1 cellular context compared by ENCODE assay signal in genomic region chr2:38376683-38377500, GRCh38.
A peak's percentile ranks its signal among the peaks of the same experiment; 100 is the strongest.
TF ChIP-seq lines count a peak whose summit lies in the region.

TSS of gene ATL2 (minus strand) at chr2:38377273. CDS start at chr2:38377260, 13 bp downstream.

TF ChIP-seq in H1, 55 proteins besides CTCF, POLR2A, EP300 and RAD21 (continued from another document):
- TF ChIP-seq TCF12 (IDR thresholded peaks at IDR 0.05; ENCODE audit: low read depth, low read length), result no peak
- no peak for TF ChIP-seq HDAC6 (IDR thresholded peaks at IDR 0.05; ENCODE audit: low read depth, low read length)
- peak; percentile 94 for TF ChIP-seq CREB1 (IDR thresholded peaks at IDR 0.05)
- peak; percentile 92 for TF ChIP-seq POLR2AphosphoS5 (IDR thresholded peaks at IDR 0.05; ENCODE audit: low read depth, low read length)
- peak; percentile 5; the same call in 1 of the 2 replicates for TF ChIP-seq GTF2F1 (IDR thresholded peaks at IDR 0.05; ENCODE audit: borderline replicate concordance, low read depth, low read length)
- no peak for TF ChIP-seq USF2 (IDR thresholded peaks at IDR 0.05; ENCODE audit: low read length)
- TF ChIP-seq GABPA (IDR thresholded peaks at IDR 0.05; ENCODE audit: borderline replicate concordance, insufficient read depth, low read length), result no peak
- peak in 1 of 2 experiments; percentile 89; a peak in 1 of 4 replicates for TF ChIP-seq HDAC2 (IDR thresholded peaks at IDR 0.05; ENCODE audit: borderline replicate concordance in 1 of 2, low read depth in 2 of 2, low read length in 2 of 2)
- TF ChIP-seq NANOG (IDR thresholded peaks at IDR 0.05; ENCODE audit: insufficient read depth, low read depth, low read length, poor library complexity, severe bottlenecking), result peak; percentile 47
- no peak for TF ChIP-seq POU5F1 (IDR thresholded peaks at IDR 0.05; ENCODE audit: low read depth, low read length)
- peak; percentile 96 for TF ChIP-seq FOSL1 (IDR thresholded peaks at IDR 0.05; ENCODE audit: insufficient read depth, low read depth, low read length)
- peak; percentile 97 for TF ChIP-seq YY1 (IDR thresholded peaks at IDR 0.05; ENCODE audit: low read depth, low read length)
- TF ChIP-seq BACH1 (IDR thresholded peaks at IDR 0.05; ENCODE audit: low read length), result peak; percentile 76
- peak; percentile 62 for TF ChIP-seq MAX (IDR thresholded peaks at IDR 0.05)
- TF ChIP-seq CHD1 (IDR thresholded peaks at IDR 0.05; ENCODE audit: low read depth, low read length), result 0 out of 2 replicates have a peak, but pooled peaks have one; percentile 34
- TF ChIP-seq BRCA1 (IDR thresholded peaks at IDR 0.05; ENCODE audit: low read depth, low read length), result no peak; the same call in 1 of the 2 replicates
- TF ChIP-seq CTBP2 (IDR thresholded peaks at IDR 0.05; ENCODE audit: borderline replicate concordance, insufficient read depth, insufficient read length, low read length), result no peak
- TF ChIP-seq SP4 (IDR thresholded peaks at IDR 0.05; ENCODE audit: low read length), result no peak
- peak; percentile 88 for TF ChIP-seq EGR1 (IDR thresholded peaks at IDR 0.05; ENCODE audit: borderline replicate concordance, low read depth, low read length)
- peak; percentile 90 for TF ChIP-seq TAF1 (IDR thresholded peaks at IDR 0.05; ENCODE audit: low read depth, low read length)
- no peak for TF ChIP-seq SAP30 (IDR thresholded peaks at IDR 0.05; ENCODE audit: insufficient read depth, insufficient replicate concordance, low read length)
- no peak; the same call in 1 of the 2 replicates for TF ChIP-seq KDM1A (IDR thresholded peaks at IDR 0.05; ENCODE audit: borderline replicate concordance, low read length)
- TF ChIP-seq TAF7 (optimal IDR thresholded peaks at IDR 0.05; ENCODE audit: borderline replicate concordance, low read depth, low read length), result no peak
- TF ChIP-seq KDM5A (IDR thresholded peaks at IDR 0.05; ENCODE audit: low read length), result peak; percentile 64
- no peak for TF ChIP-seq CBX5 (IDR thresholded peaks at IDR 0.05; ENCODE audit: low read depth, low read length)
- no peak for TF ChIP-seq SIN3A (conservative IDR thresholded peaks at IDR 0.05 in 1 of 2, IDR thresholded peaks at IDR 0.05 in 1 of 2; ENCODE audit: low read depth in 1 of 2, low read length in 2 of 2)
- no peak for TF ChIP-seq JUND (IDR thresholded peaks at IDR 0.05; ENCODE audit: low read length)
- no peak for TF ChIP-seq SIRT6 (IDR thresholded peaks at IDR 0.05; ENCODE audit: low read length)
- no peak for TF ChIP-seq BCL11A (IDR thresholded peaks at IDR 0.05; ENCODE audit: low read depth in 2 of 2, low read length in 2 of 2)
- no peak for TF ChIP-seq SIX5 (IDR thresholded peaks at IDR 0.05; ENCODE audit: low read depth, low read length)
- TF ChIP-seq MAFK (IDR thresholded peaks at IDR 0.05; ENCODE audit: low read depth, low read length), result no peak
- no peak for TF ChIP-seq ATF2 (IDR thresholded peaks at IDR 0.05; ENCODE audit: low read length)
- TF ChIP-seq CEBPB (IDR thresholded peaks at IDR 0.05; ENCODE audit: low read depth, low read length), result no peak
- no peak for TF ChIP-seq RFX5 (IDR thresholded peaks at IDR 0.05; ENCODE audit: borderline replicate concordance, low read depth, low read length)
- no peak for TF ChIP-seq JUN (IDR thresholded peaks at IDR 0.05; ENCODE audit: low read depth, low read length)
- peak; percentile 76 for TF ChIP-seq SP1 (IDR thresholded peaks at IDR 0.05; ENCODE audit: low read depth, low read length)
- TF ChIP-seq CHD2 (IDR thresholded peaks at IDR 0.05; ENCODE audit: low read length), result peak; percentile 38; the same call in 1 of the 2 replicates
- TF ChIP-seq RXRA (IDR thresholded peaks at IDR 0.05; ENCODE audit: insufficient read depth, low read depth, low read length), result no peak
- TF ChIP-seq RBBP5 (IDR thresholded peaks at IDR 0.05; ENCODE audit: borderline replicate concordance, low read depth, low read length), result peak; percentile 63
- TF ChIP-seq E2F6 (IDR thresholded peaks at IDR 0.05), result no peak
- peak; percentile 89 for TF ChIP-seq TBP (IDR thresholded peaks at IDR 0.05; ENCODE audit: low read depth, low read length)
- TF ChIP-seq PHF8 (conservative IDR thresholded peaks at IDR 0.05; ENCODE audit: low read depth, low read length), result peak; percentile 92
- TF ChIP-seq SUZ12 (IDR thresholded peaks at IDR 0.05; ENCODE audit: low read length), result no peak
- peak; percentile 80 for TF ChIP-seq KDM4A (IDR thresholded peaks at IDR 0.05; ENCODE audit: low read depth, low read length, severe bottlenecking)
- TF ChIP-seq EZH2 (IDR thresholded peaks at IDR 0.05; ENCODE audit: low read depth, low read length, severe bottlenecking), result no peak
- TF ChIP-seq TEAD4 (IDR thresholded peaks at IDR 0.05; ENCODE audit: low read depth, low read length), result no peak
- no peak for TF ChIP-seq CHD7 (IDR thresholded peaks at IDR 0.05; ENCODE audit: insufficient replicate concordance, low read length)
- TF ChIP-seq NRF1 (IDR thresholded peaks at IDR 0.05; ENCODE audit: low read depth, low read length), result no peak
TF ChIP-seq in H1: peak in this region for 19.
